Comparison of ENCODE assay signal across 8 cellular contexts in the genomic region with DNA sequence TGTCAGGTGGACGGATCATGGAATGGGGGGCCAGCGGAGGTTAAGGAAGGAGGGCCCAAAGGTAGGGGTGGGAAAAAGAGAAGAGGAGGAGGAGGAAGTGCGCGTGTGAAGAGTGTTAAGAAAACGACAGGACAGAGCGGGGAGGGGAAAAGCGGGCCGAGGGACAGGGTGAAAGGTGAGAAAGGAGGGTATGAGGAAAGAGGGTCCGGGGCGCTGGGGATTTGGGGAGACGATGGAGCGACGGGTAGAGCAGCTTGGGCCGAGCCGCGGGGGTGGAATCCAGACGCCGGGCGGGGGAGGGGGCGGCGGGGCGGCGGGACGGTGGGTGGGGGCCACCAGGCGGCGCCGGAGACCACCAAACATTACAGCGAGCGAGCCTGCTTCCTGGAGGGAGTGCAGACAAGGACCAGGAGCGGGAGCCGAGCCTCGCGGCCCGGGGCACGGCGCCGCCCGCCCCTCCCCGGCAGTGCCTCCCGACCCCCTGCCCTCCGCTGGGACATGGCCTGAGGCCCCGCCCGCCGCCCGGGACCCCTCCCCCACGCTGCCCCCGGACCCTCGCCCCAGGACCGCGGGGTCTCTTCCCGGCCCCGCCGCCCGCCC. TPM values are rescaled to one million over a fixed set of nuclear protein-coding genes. Genes with fewer than 3 reads are reported as not detected.
DNase-seq lines count a peak whose midpoint lies in the region; ATAC-seq and TF ChIP-seq lines count a peak whose summit lies in the region.
"Not testable (repeated sequence)": the region's sequence is repeated elsewhere in the genome, so short reads cannot be mapped to it uniquely, and the experiment has no call there.

No MANE protein-coding gene starts in this region.

- H3K9me3 ChIP-seq in CD8-positive, alpha-beta memory T cell (ENCODE audit: low read length); RWPE2 (ENCODE audit: severe bottlenecking); ascending aorta; gastroesophageal sphincter: not testable (repeated sequence)

- peak in 1 of 5 donors; percentile 38 for DNase-seq in CD8-positive, alpha-beta memory T cell
- DNase-seq in RWPE2 (ENCODE audit: low spot score) = not testable (repeated sequence)
- DNase-seq in ascending aorta (ENCODE audit: low spot score in 2 of 2) = peak in 1 of 2 donors; percentile 68
- peak in 4 of 10 donors; percentile 1 to 9 (median 4) for DNase-seq in naive thymus-derived CD8-positive, alpha-beta T cell

- ATAC-seq in GM21515 (IDR thresholded peaks at IDR 0.05; ENCODE audit: unreplicated experiment) = peak; percentile 15
- peak; percentile 14 for ATAC-seq in HG03135 (IDR thresholded peaks at IDR 0.05; ENCODE audit: unreplicated experiment)
- ATAC-seq in RWPE2 (ENCODE audit: low read depth) = not testable (repeated sequence)
- ATAC-seq in gastroesophageal sphincter = peak; percentile 32
- ATAC-seq in naive thymus-derived CD8-positive, alpha-beta T cell = peak in 1 of 2 donors; percentile 11

- POLR2A ChIA-PET in CD8-positive, alpha-beta memory T cell (lab: Charles Lee); naive thymus-derived CD8-positive, alpha-beta T cell (lab: Charles Lee): not testable (repeated sequence)

- H3K4me3 Mint-ChIP-seq in CD8-positive, alpha-beta memory T cell = peak overlapping the region; percentile 87 to 93 (median 92)
- peak overlapping the region; percentile 83 to 94 (median 91) for H3K4me3 Mint-ChIP-seq in naive thymus-derived CD8-positive, alpha-beta T cell
- H3K4me3 Mint-ChIP-seq in stimulated activated naive CD8-positive, alpha-beta T cell treated with anti-CD3 and anti-CD28 coated beads, Interleukin-15, Interleukin-2, amounts not matched to agents 100 ng/mL and 50 ng/mL, for 24 hours = peak overlapping the region; percentile 85

- not testable (repeated sequence) for TF ChIP-seq POLR2A in gastroesophageal sphincter (IDR thresholded peaks at IDR 0.05)

- H3K27ac Mint-ChIP-seq in CD8-positive, alpha-beta memory T cell = peak overlapping the region in 6 of 8 donors; percentile 50 to 97 (median 86)
- H3K27ac Mint-ChIP-seq in naive thymus-derived CD8-positive, alpha-beta T cell = peak overlapping the region in 6 of 10 donors; percentile 40 to 94 (median 66)
- not testable (repeated sequence) for H3K27ac Mint-ChIP-seq in stimulated activated naive CD8-positive, alpha-beta T cell treated with anti-CD3 and anti-CD28 coated beads, Interleukin-15, Interleukin-2, amounts not matched to agents 100 ng/mL and 50 ng/mL, for 24 hours

- H3K27ac ChIP-seq in CD8-positive, alpha-beta memory T cell (ENCODE audit: low read depth, low read length) = not testable (repeated sequence)
- H3K27ac ChIP-seq in RWPE2 (ENCODE audit: poor library complexity, severe bottlenecking) = peak overlapping the region; percentile 72
- peak overlapping the region; percentile 81 to 85 for H3K27ac ChIP-seq in ascending aorta
- peak overlapping the region; percentile 82 to 89 (median 88) for H3K27ac ChIP-seq in gastroesophageal sphincter

- not testable (repeated sequence) for H3K36me3 Mint-ChIP-seq in CD8-positive, alpha-beta memory T cell; naive thymus-derived CD8-positive, alpha-beta T cell; stimulated activated naive CD8-positive, alpha-beta T cell treated with anti-CD3 and anti-CD28 coated beads, Interleukin-15, Interleukin-2, amounts not matched to agents 100 ng/mL and 50 ng/mL, for 24 hours (ENCODE audit: low read depth)

- intact Hi-C loops in ascending aorta (cut with DNase I) = not testable (repeated sequence)

- not testable (repeated sequence) for H3K27me3 Mint-ChIP-seq in CD8-positive, alpha-beta memory T cell; naive thymus-derived CD8-positive, alpha-beta T cell; stimulated activated naive CD8-positive, alpha-beta T cell treated with anti-CD3 and anti-CD28 coated beads, Interleukin-15, Interleukin-2, amounts not matched to agents 100 ng/mL and 50 ng/mL, for 24 hours

- CTCF ChIA-PET in CD8-positive, alpha-beta memory T cell (lab: Charles Lee) = not testable (repeated sequence)

- H3K4me1 Mint-ChIP-seq in CD8-positive, alpha-beta memory T cell = peaks cover 19 to 28% (median 20%) of the 10 kb centered on the region in 3 donors
- H3K4me1 Mint-ChIP-seq in naive thymus-derived CD8-positive, alpha-beta T cell = peaks cover 3 to 27% (median 24%) of the 10 kb centered on the region in 4 donors
- H3K4me1 Mint-ChIP-seq in stimulated activated naive CD8-positive, alpha-beta T cell treated with anti-CD3 and anti-CD28 coated beads, Interleukin-15, Interleukin-2, amounts not matched to agents 100 ng/mL and 50 ng/mL, for 24 hours (ENCODE audit: low read depth) = peaks cover 32% of the 10 kb centered on the region

- H3K27me3 ChIP-seq in CD8-positive, alpha-beta memory T cell (ENCODE audit: insufficient read depth, low read length, poor library complexity, severe bottlenecking); RWPE2 (ENCODE audit: insufficient read depth, poor library complexity, severe bottlenecking); ascending aorta; gastroesophageal sphincter: not testable (repeated sequence)

- no CpG with 5 or more reads among the region's 54 CpGs for WGBS in gastroesophageal sphincter (ENCODE audit: low coverage in 1 of 2), 2 donors

- H3K4me3 ChIP-seq in CD8-positive, alpha-beta memory T cell (ENCODE audit: low read length) = not testable (repeated sequence)
- H3K4me3 ChIP-seq in RWPE2 (ENCODE audit: severe bottlenecking) = peak overlapping the region; percentile 49
- H3K4me3 ChIP-seq in ascending aorta = peak overlapping the region; percentile 61 to 64
- peak overlapping the region; percentile 60 to 64 for H3K4me3 ChIP-seq in gastroesophageal sphincter

- not testable (repeated sequence) for H3K36me3 ChIP-seq in CD8-positive, alpha-beta memory T cell (ENCODE audit: insufficient read depth, low read length); RWPE2 (ENCODE audit: low read depth); ascending aorta; gastroesophageal sphincter

- not testable (repeated sequence) for H3K4me1 ChIP-seq in CD8-positive, alpha-beta memory T cell (ENCODE audit: insufficient read depth, low read length); RWPE2 (ENCODE audit: insufficient read depth, poor library complexity, severe bottlenecking); ascending aorta
- peaks cover 0 to 18% (median 4%) of the 10 kb centered on the region in 3 donors for H3K4me1 ChIP-seq in gastroesophageal sphincter

- not testable (repeated sequence) for TF ChIP-seq CTCF in RWPE2 (IDR thresholded peaks at IDR 0.05; ENCODE audit: poor library complexity, severe bottlenecking); ascending aorta (IDR thresholded peaks at IDR 0.05); gastroesophageal sphincter (IDR thresholded peaks at IDR 0.05)

- not testable (repeated sequence) for TF ChIP-seq EP300 in gastroesophageal sphincter (IDR thresholded peaks at IDR 0.05)

- H3K9me3 Mint-ChIP-seq in CD8-positive, alpha-beta memory T cell; naive thymus-derived CD8-positive, alpha-beta T cell; stimulated activated naive CD8-positive, alpha-beta T cell treated with anti-CD3 and anti-CD28 coated beads, Interleukin-15, Interleukin-2, amounts not matched to agents 100 ng/mL and 50 ng/mL, for 24 hours: not testable (repeated sequence)

RNA-seq across cellular contexts. Expression of a gene that starts 15.9 kb away (rescaled TPM):
- total RNA-seq in CD8-positive, alpha-beta memory T cell = 1 to 10 TPM; 2.6 to 2.7 TPM
- not detected for polyA plus RNA-seq in CD8-positive, alpha-beta memory T cell
- total RNA-seq in ascending aorta (10.9 TPM), gastroesophageal sphincter (1 to 10 TPM; 2.8 to 3.7 (median 2.9) TPM)
- 1 to 10 TPM; 5.8 to 6.6 TPM for total RNA-seq in naive thymus-derived CD8-positive, alpha-beta T cell
- polyA plus RNA-seq in naive thymus-derived CD8-positive, alpha-beta T cell = under 1 TPM in 2 of 3 donors, not detected in 1; 0.15 TPM
